ENCODE assay signal across 21 cellular contexts in the genomic region with DNA sequence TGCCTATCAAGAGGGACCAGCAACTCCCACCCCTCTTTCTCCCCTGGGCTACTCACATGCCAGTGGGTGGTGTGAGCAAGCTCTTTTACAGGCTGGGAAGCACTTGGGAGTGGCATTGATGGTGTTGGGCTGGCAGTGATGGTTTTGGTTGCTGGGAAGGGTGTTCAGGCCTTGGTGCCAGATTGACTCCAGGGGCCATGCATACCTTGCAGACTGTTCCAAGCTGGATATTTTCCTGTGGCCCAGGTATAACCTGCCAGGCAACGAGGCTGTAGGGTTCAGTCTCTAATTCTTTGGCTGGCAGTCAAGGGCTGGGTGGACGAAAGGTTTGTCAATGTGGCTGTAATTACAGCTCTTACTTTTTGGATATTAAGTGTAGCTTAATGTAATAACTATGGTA.
DNase-seq lines count a peak whose midpoint lies in the region; ATAC-seq and TF ChIP-seq lines count a peak whose summit lies in the region.
"Had no signal": no experiment of that assay in that cellular context is flagged by ENCODE, and none has a peak within 500 bp of the region (broad histone marks: within the 10 kb centered on the region; RNA-seq: fewer than 3 reads in every experiment).

No MANE protein-coding gene starts in this region.

- no peak overlapping the region for H3K4me2 ChIP-seq in osteoblast (ENCODE audit: insufficient read depth, low read length)

- DNase-seq in right atrium auricular region (ENCODE audit: low spot score) (peak; percentile 26), left cardiac atrium (no peak), ecto neural progenitor cell (ENCODE audit: low spot score) (peak; percentile 29), osteoblast (ENCODE audit: insufficient read length, low spot score, missing footprints) (peak; percentile 68), vagina (ENCODE audit: extremely low spot score in 2 of 2) (peak in 1 of 2 donors; percentile 78), SHP77 (lab: John Stamatoyannopoulos, UW) (no peak), caudate nucleus (lab: John Stamatoyannopoulos, UW) (no peak), NCI-H748 (lab: John Stamatoyannopoulos, UW; ENCODE audit: unreplicated experiment) (no peak)
- DNase-seq: activated CD4-positive, alpha-beta T cell treated with anti-CD3 and anti-CD28 coated beads, Interleukin-2, amount 10 ng/mL, durations not matched to agents 24 days and 14 days; amniotic stem cell; cortex of kidney; NCI-H1694 treated with DMSO at 0.1 percent for 48 hours; NCI-H2171; occipital lobe; stimulated activated CD4-positive, alpha-beta T cell treated with anti-CD3 and anti-CD28 coated beads, Interleukin-12 subunit alpha, Interleukin-12 subunit beta, amount 100 ng/mL, for 4 hours; stimulated activated CD4-positive, alpha-beta T cell treated with anti-CD3 and anti-CD28 coated beads, Interleukin-4, amount 100 ng/mL, for 24 hours; stimulated activated naive CD4-positive, alpha-beta T cell; T-helper 2 cell had no signal

- ATAC-seq in left cardiac atrium: no peak

- H4K20me1 ChIP-seq in osteoblast (ENCODE audit: insufficient read depth, low read length): no peaks in the 10 kb centered on the region

- no peak for TF ChIP-seq CTCF in right atrium auricular region (IDR thresholded peaks at IDR 0.05)
- TF ChIP-seq CTCF in osteoblast (IDR thresholded peaks at IDR 0.05; ENCODE audit: extremely low read depth, low read depth, low read length): no peak
- no peak for TF ChIP-seq CTCF in vagina (IDR thresholded peaks at IDR 0.05)

- H3K4me3 ChIP-seq in right atrium auricular region (no peak overlapping the region), osteoblast (ENCODE audit: insufficient read depth, low read length) (no peak overlapping the region), vagina (no peak overlapping the region)
- H3K4me3 ChIP-seq: heart left ventricle, thoracic aorta had no signal

- TF ChIP-seq POLR2A in vagina (IDR thresholded peaks at IDR 0.05): no peak

- no peaks in the 10 kb centered on the region for H3K79me2 ChIP-seq in osteoblast (ENCODE audit: insufficient read depth, low read length)

- H3K27me3 ChIP-seq in right atrium auricular region (no peaks in the 10 kb centered on the region), osteoblast (ENCODE audit: insufficient read depth, low read length) (no peaks in the 10 kb centered on the region), vagina (no peaks in the 10 kb centered on the region)
- H3K27me3 ChIP-seq: heart left ventricle had no signal

- intact Hi-C loops in left cardiac atrium (cut with DNase I) (no loop called here), vagina (cut with DNase I) (no loop called here)

- no peak overlapping the region for H2AFZ ChIP-seq in osteoblast (ENCODE audit: low read length)

- H3K36me3 ChIP-seq in right atrium auricular region (no peaks in the 10 kb centered on the region), osteoblast (ENCODE audit: insufficient read depth, low read length) (no peaks in the 10 kb centered on the region), vagina (no peaks in the 10 kb centered on the region)
- H3K36me3 ChIP-seq: heart left ventricle, thoracic aorta had no signal

- no peaks in the 10 kb centered on the region for H3K9me3 ChIP-seq in right atrium auricular region
- no peaks in the 10 kb centered on the region for H3K9me3 ChIP-seq in osteoblast (ENCODE audit: low read depth, low read length)
- H3K9me3 ChIP-seq in vagina: no peaks in the 10 kb centered on the region
- H3K9me3 ChIP-seq: heart left ventricle, thoracic aorta had no signal

- no peak overlapping the region for H3K27ac ChIP-seq in right atrium auricular region
- no peak overlapping the region for H3K27ac ChIP-seq in osteoblast (ENCODE audit: low read depth, low read length)
- peak overlapping the region; percentile 61 for H3K27ac ChIP-seq in vagina
- H3K27ac ChIP-seq in caudate nucleus (ENCODE audit: low read depth, low read length): no peak overlapping the region
- H3K27ac ChIP-seq: heart left ventricle, HL-60, thoracic aorta had no signal

- H3K4me1 ChIP-seq in right atrium auricular region (no peaks in the 10 kb centered on the region), osteoblast (ENCODE audit: insufficient read depth, low read length) (no peaks in the 10 kb centered on the region), vagina (peaks cover 37% of the 10 kb centered on the region)

Comparison
In these comparisons a context has a peak if more than half of its experiments do, and no peak if none do; other contexts are left out.
1. DNase-seq: peak in right atrium auricular region (single experiment), ecto neural progenitor cell (single experiment) and osteoblast (single experiment); none in left cardiac atrium (single experiment), SHP77 (0 of 2), caudate nucleus (0 of 61) and NCI-H748 (single experiment).